Comparison of ENCODE assay signal across 1 cellular context in the genomic region with DNA sequence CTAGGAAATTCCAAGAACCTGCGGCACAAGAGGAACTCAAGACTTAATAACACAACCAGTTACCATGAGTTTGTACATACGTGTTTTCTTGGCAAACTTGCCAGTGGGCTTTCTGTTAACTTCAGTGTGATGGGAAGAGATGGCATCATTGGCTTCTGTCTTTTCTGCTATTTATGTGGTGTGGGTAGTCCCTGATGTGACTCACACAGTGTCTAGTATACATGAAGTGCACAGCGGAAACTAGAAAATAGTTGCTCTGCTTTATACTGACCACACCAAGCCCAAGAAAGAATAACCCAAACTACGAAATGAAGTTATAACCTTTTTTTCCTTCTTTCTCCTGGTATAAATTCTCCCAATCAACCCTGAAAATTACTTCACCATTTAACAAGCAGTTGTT.
TF ChIP-seq lines count a peak whose summit lies in the region.

No MANE protein-coding gene starts in this region.

TF ChIP-seq in SK-N-SH treated with all-trans-retinoic acid at 6 μM for 48 hours, 23 proteins besides CTCF, POLR2A, EP300 and RAD21 (continued from another document):
- TF ChIP-seq, protein P1, sequence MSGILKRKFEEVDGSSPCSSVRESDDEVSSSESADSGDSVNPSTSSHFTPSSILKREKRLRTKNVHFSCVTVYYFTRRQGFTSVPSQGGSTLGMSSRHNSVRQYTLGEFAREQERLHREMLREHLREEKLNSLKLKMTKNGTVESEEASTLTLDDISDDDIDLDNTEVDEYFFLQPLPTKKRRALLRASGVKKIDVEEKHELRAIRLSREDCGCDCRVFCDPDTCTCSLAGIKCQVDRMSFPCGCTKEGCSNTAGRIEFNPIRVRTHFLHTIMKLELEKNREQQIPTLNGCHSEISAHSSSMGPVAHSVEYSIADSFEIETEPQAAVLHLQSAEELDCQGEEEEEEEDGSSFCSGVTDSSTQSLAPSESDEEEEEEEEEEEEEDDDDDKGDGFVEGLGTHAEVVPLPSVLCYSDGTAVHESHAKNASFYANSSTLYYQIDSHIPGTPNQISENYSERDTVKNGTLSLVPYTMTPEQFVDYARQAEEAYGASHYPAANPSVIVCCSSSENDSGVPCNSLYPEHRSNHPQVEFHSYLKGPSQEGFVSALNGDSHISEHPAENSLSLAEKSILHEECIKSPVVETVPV (CRISPR knock-in tag; IDR thresholded peaks at IDR 0.05), result no peak
- TF ChIP-seq SNAI2 (CRISPR knock-in tag; IDR thresholded peaks at IDR 0.05) (no peak), ISL1 (CRISPR knock-in tag; IDR thresholded peaks at IDR 0.05) (no peak), ZFP3 (CRISPR knock-in tag; IDR thresholded peaks at IDR 0.05) (no peak), ZNF70 (CRISPR knock-in tag; IDR thresholded peaks at IDR 0.05) (no peak), ZFP30 (CRISPR knock-in tag; IDR thresholded peaks at IDR 0.05) (no peak), ZNF8 (CRISPR knock-in tag; IDR thresholded peaks at IDR 0.05) (no peak), ESRRG (CRISPR knock-in tag; IDR thresholded peaks at IDR 0.05) (no peak), GLIS3 (CRISPR knock-in tag; IDR thresholded peaks at IDR 0.05) (no peak), TCF4 (CRISPR knock-in tag; IDR thresholded peaks at IDR 0.05; ENCODE audit: borderline replicate concordance) (no peak)
- TF ChIP-seq, protein P2, sequence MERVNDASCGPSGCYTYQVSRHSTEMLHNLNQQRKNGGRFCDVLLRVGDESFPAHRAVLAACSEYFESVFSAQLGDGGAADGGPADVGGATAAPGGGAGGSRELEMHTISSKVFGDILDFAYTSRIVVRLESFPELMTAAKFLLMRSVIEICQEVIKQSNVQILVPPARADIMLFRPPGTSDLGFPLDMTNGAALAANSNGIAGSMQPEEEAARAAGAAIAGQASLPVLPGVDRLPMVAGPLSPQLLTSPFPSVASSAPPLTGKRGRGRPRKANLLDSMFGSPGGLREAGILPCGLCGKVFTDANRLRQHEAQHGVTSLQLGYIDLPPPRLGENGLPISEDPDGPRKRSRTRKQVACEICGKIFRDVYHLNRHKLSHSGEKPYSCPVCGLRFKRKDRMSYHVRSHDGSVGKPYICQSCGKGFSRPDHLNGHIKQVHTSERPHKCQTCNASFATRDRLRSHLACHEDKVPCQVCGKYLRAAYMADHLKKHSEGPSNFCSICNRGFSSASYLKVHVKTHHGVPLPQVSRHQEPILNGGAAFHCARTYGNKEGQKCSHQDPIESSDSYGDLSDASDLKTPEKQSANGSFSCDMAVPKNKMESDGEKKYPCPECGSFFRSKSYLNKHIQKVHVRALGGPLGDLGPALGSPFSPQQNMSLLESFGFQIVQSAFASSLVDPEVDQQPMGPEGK (CRISPR knock-in tag; IDR thresholded peaks at IDR 0.05; ENCODE audit: borderline replicate concordance), result no peak
